In the genomic region with DNA sequence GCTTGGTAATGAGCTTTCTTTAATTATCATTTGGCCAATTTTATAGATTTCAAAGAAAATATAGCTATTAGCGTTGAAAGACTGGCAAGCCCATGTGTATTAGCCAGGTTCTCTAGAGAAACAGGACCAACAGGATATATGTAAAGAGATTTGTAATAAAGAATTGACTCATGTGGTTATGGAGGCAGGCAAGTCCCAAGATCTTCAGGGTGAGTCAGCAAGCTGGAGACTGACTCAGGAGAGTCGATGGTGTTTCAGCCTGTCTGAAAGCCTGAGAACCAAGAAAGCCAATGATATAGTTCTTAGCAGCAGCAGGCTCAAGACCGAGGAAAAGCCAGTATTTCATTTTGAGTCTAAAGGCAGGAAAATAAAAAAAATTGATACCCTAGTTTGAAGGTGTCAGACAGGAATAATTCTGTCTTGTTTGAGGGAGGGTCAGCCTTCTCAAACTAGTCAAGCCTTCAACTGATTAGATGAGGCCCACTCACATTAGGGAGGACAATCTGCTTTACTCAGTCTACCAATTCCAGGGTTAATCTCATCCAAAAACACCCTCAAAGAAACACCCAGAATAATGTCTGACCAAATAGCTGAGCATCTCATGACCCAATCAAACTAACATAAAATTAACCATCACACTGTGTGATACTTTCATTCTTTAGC, we compare ENCODE assay signal across 11 cellular contexts.
A peak's percentile ranks its signal among the peaks of the same experiment; 100 is the strongest.
DNase-seq lines count a peak whose midpoint lies in the region; ATAC-seq, FAIRE-seq and TF ChIP-seq lines count a peak whose summit lies in the region.
"Had no signal": no experiment of that assay in that cellular context is flagged by ENCODE, and none has a peak within 500 bp of the region (broad histone marks: within the 10 kb centered on the region; RNA-seq: fewer than 3 reads in every experiment).

No MANE protein-coding gene starts in this region.

- WGBS in GM12878 (ENCODE audit: insufficient coverage, insufficient replicate concordance, low lambda C conversion rate, missing lambda C conversion rate) = 13% methylated on average over 3 of the region's 3 CpGs

- TF ChIP-seq EP300 in GM12878 (IDR thresholded peaks at IDR 0.05; ENCODE audit: borderline replicate concordance in 1 of 2, control insufficient read depth in 1 of 2, low read depth in 2 of 2, low read length in 2 of 2) = no peak

- no peak overlapping the region for H3K9ac ChIP-seq in GM12878 (ENCODE audit: control insufficient read depth, insufficient read depth, low read length)

- peak overlapping the region; percentile 11 for H3K27ac Mint-ChIP-seq in activated CD4-positive, alpha-beta T cell treated with anti-CD3 and anti-CD28 coated beads for 36 hours
- H3K27ac Mint-ChIP-seq in naive thymus-derived CD4-positive, alpha-beta T cell = no peak overlapping the region
- H3K27ac Mint-ChIP-seq: B cell had no signal

- TF ChIP-seq POLR2A in GM12878 (IDR thresholded peaks at IDR 0.05; ENCODE audit: low read depth, low read length) = no peak

- ATAC-seq in activated CD4-positive, alpha-beta T cell treated with anti-CD3 and anti-CD28 coated beads for 36 hours = peak; percentile 96
- peak; percentile 61 for ATAC-seq in GM12878
- ATAC-seq in naive thymus-derived CD4-positive, alpha-beta T cell = no peak
- ATAC-seq in GM21367 (IDR thresholded peaks at IDR 0.05; ENCODE audit: unreplicated experiment) = no peak

- peaks cover 16% of the 10 kb centered on the region for H3K9me3 Mint-ChIP-seq in activated CD4-positive, alpha-beta T cell treated with anti-CD3 and anti-CD28 coated beads for 36 hours (ENCODE audit: low read depth)
- H3K9me3 Mint-ChIP-seq in naive thymus-derived CD4-positive, alpha-beta T cell = peaks cover 4 to 34% (median 14%) of the 10 kb centered on the region in 11 donors

- DNase-seq in activated CD4-positive, alpha-beta T cell treated with anti-CD3 and anti-CD28 coated beads for 36 hours = peak; percentile 59
- DNase-seq in activated CD4-positive, alpha-beta T cell treated with anti-CD3 and anti-CD28 coated beads for 1 hour = no peak
- DNase-seq in HS-5 (ENCODE audit: low read depth) = peak; percentile 80
- DNase-seq in GM12878 (ENCODE audit: low read depth, low spot score) = no peak
- DNase-seq in stimulated activated CD4-positive, alpha-beta T cell treated with anti-CD3 and anti-CD28 coated beads, Interleukin-2, amount 100 ng/mL, for 24 hours = peak; percentile 29 to 48
- no peak for DNase-seq in naive thymus-derived CD4-positive, alpha-beta T cell
- DNase-seq in KG1 (lab: John Stamatoyannopoulos, UW) = no peak
- DNase-seq: effector CD4-positive, alpha-beta T cell had no signal

- no peak overlapping the region for H3K4me3 ChIP-seq in GM12878
- no peak overlapping the region for H3K4me3 ChIP-seq in naive thymus-derived CD4-positive, alpha-beta T cell (ENCODE audit: low read length)

- no peak overlapping the region for H3K27ac ChIP-seq in GM12878 (ENCODE audit: control insufficient read depth, insufficient read depth)
- H3K27ac ChIP-seq in naive thymus-derived CD4-positive, alpha-beta T cell (ENCODE audit: low read depth, low read length) = no peak overlapping the region

- POLR2A ChIA-PET in activated CD4-positive, alpha-beta T cell treated with anti-CD3 and anti-CD28 coated beads for 36 hours (lab: Charles Lee) = interaction anchor here (0.7 kb wide), 1 partner anchor 16 kb away, joined by 3 read pairs; no protein-coding TSS in a partner anchor
- POLR2A ChIA-PET in GM12878 (lab: Charles Lee) = no interaction called here
- POLR2A ChIA-PET in naive thymus-derived CD4-positive, alpha-beta T cell (lab: Charles Lee) = no interaction called here

- H3K27me3 ChIP-seq in GM12878 (replicated peaks in 1 of 2; ENCODE audit: control insufficient read depth in 2 of 2, insufficient read depth in 2 of 2, low read length in 1 of 2) = no peaks in the 10 kb centered on the region
- no peaks in the 10 kb centered on the region for H3K27me3 ChIP-seq in naive thymus-derived CD4-positive, alpha-beta T cell (ENCODE audit: control insufficient read depth in 2 of 2, insufficient read depth in 2 of 2, low read length in 2 of 2)

- TF ChIP-seq CTCF in GM12878 (IDR thresholded peaks at IDR 0.05 in 2 of 3, conservative IDR thresholded peaks at IDR 0.05 in 1 of 3; ENCODE audit: control insufficient read depth in 2 of 3, extremely low read depth in 1 of 3, insufficient read depth in 1 of 3, low read depth in 3 of 3, low read length in 3 of 3) = no peak

- H3K4me1 Mint-ChIP-seq in activated CD4-positive, alpha-beta T cell treated with anti-CD3 and anti-CD28 coated beads for 36 hours = no peaks in the 10 kb centered on the region
- peaks cover 0 to 2% (median 0%) of the 10 kb centered on the region in 7 donors for H3K4me1 Mint-ChIP-seq in naive thymus-derived CD4-positive, alpha-beta T cell
- H3K4me1 Mint-ChIP-seq: B cell had no signal

- FAIRE-seq in GM12878 (lab: Jason Lieb, UNC) = no peak
- FAIRE-seq: TTC549 had no signal

- H3K9me3 ChIP-seq in GM12878 (replicated peaks; ENCODE audit: control insufficient read depth, insufficient read depth, low read length) = no peaks in the 10 kb centered on the region; the same call in 2 of the 3 replicates
- H3K9me3 ChIP-seq in naive thymus-derived CD4-positive, alpha-beta T cell (ENCODE audit: control insufficient read depth in 2 of 3, low read length in 3 of 3) = no peaks in the 10 kb centered on the region

- in situ Hi-C loops in GM12878 (cut with MboI) = no loop called here

- H3K79me2 ChIP-seq in GM12878 (ENCODE audit: control insufficient read depth, insufficient read depth, low read length) = no peaks in the 10 kb centered on the region

- CTCF ChIA-PET in activated CD4-positive, alpha-beta T cell treated with anti-CD3 and anti-CD28 coated beads for 36 hours (lab: Charles Lee) = interaction anchor here (0.7 to 1.2 kb wide), 2 partner anchors 9 to 17 kb away, joined by 3 read pairs; no protein-coding TSS in a partner anchor
- CTCF ChIA-PET in GM12878 (lab: Yijun Ruan, JAX) = interaction anchor here (1.1 to 1.3 kb wide), 2 partner anchors 8 to 304 kb away, joined by 3 read pairs; no protein-coding TSS in a partner anchor
- CTCF ChIA-PET in naive thymus-derived CD4-positive, alpha-beta T cell (lab: Charles Lee) = no interaction called here

- intact Hi-C loops in activated CD4-positive, alpha-beta T cell treated with anti-CD3 and anti-CD28 coated beads for 36 hours (cut with DNase I, micrococcal nuclease) = loop anchor here (1.0 to 5.0 kb wide), 3 partner anchors 30 to 155 kb away; no protein-coding TSS in a partner anchor
- intact Hi-C loops in GM12878 (cut with micrococcal nuclease; ENCODE audit: unreplicated experiment) = no loop called here
- intact Hi-C loops in naive thymus-derived CD4-positive, alpha-beta T cell (cut with micrococcal nuclease) = no loop called here

- SMC1A ChIA-PET in GM12878 (lab: Charles Lee; ENCODE audit: uncharacterized antibody, unreplicated experiment) = interaction anchor here (1.3 kb wide), 1 partner anchor 28 kb away, joined by 4 read pairs; no protein-coding TSS in a partner anchor

- no TSS peak for BruUV-seq in GM12878 (replicated peaks; lab: Mats Ljungman, UMichigan)

- RAD21 ChIA-PET in GM12878 (lab: Charles Lee; ENCODE audit: unreplicated experiment) = interaction anchor here (0.6 to 1.0 kb wide), 2 partner anchors 37 to 383 kb away, joined by 3 read pairs; no protein-coding TSS in a partner anchor

- no peaks in the 10 kb centered on the region for H4K20me1 ChIP-seq in GM12878 (ENCODE audit: control insufficient read depth, insufficient read depth)

- TF ChIP-seq RAD21 in GM12878 (IDR thresholded peaks at IDR 0.05; ENCODE audit: insufficient read depth, low read depth, low read length) = no peak

- H3K27me3 Mint-ChIP-seq in activated CD4-positive, alpha-beta T cell treated with anti-CD3 and anti-CD28 coated beads for 36 hours = no peaks in the 10 kb centered on the region
- H3K27me3 Mint-ChIP-seq in naive thymus-derived CD4-positive, alpha-beta T cell = peaks cover 0 to 3% (median 0%) of the 10 kb centered on the region in 5 donors
- H3K27me3 Mint-ChIP-seq: B cell had no signal

- no peaks in the 10 kb centered on the region for H3K4me1 ChIP-seq in GM12878 (ENCODE audit: control insufficient read depth, insufficient read depth, low read length)
- no peaks in the 10 kb centered on the region for H3K4me1 ChIP-seq in naive thymus-derived CD4-positive, alpha-beta T cell (ENCODE audit: control insufficient read depth in 2 of 2, insufficient read depth in 2 of 2, low read length in 2 of 2)

- H2AFZ ChIP-seq in GM12878 (ENCODE audit: control insufficient read depth, low read depth, low read length) = no peak overlapping the region

- H3K4me3 Mint-ChIP-seq in activated CD4-positive, alpha-beta T cell treated with anti-CD3 and anti-CD28 coated beads for 36 hours = no peak overlapping the region
- no peak overlapping the region for H3K4me3 Mint-ChIP-seq in naive thymus-derived CD4-positive, alpha-beta T cell
- H3K4me3 Mint-ChIP-seq: B cell had no signal

- peaks cover 4% of the 10 kb centered on the region for H3K36me3 Mint-ChIP-seq in activated CD4-positive, alpha-beta T cell treated with anti-CD3 and anti-CD28 coated beads for 36 hours (ENCODE audit: low read depth)
- H3K36me3 Mint-ChIP-seq in naive thymus-derived CD4-positive, alpha-beta T cell = peaks cover 0 to 16% (median 8%) of the 10 kb centered on the region in 5 donors

- H3K4me2 ChIP-seq in GM12878 (ENCODE audit: control insufficient read depth, insufficient read depth) = no peak overlapping the region

- H3K36me3 ChIP-seq in GM12878 (ENCODE audit: control insufficient read depth in 2 of 2, insufficient read depth in 2 of 2, low read length in 1 of 2) = no peaks in the 10 kb centered on the region
- H3K36me3 ChIP-seq in naive thymus-derived CD4-positive, alpha-beta T cell (ENCODE audit: control insufficient read depth in 2 of 3, insufficient read depth in 3 of 3, low read length in 3 of 3) = no peaks in the 10 kb centered on the region

TF ChIP-seq in GM12878, 131 proteins besides CTCF, POLR2A, EP300 and RAD21:
- TF ChIP-seq JUND (IDR thresholded peaks at IDR 0.05; ENCODE audit: low read depth, low read length) (no peak), SMARCA5 (IDR thresholded peaks at IDR 0.05) (no peak), NR2C2 (IDR thresholded peaks at IDR 0.05; ENCODE audit: borderline replicate concordance, control insufficient read depth, insufficient read length, low read depth) (no peak), KLF5 (IDR thresholded peaks at IDR 0.05; ENCODE audit: partially characterized antibody) (no peak), ESRRA (IDR thresholded peaks at IDR 0.05; ENCODE audit: low read length) (no peak), EGR1 (IDR thresholded peaks at IDR 0.05; ENCODE audit: borderline replicate concordance in 1 of 2, low read depth in 2 of 2, low read length in 2 of 2) (no peak), EZH2 (IDR thresholded peaks at IDR 0.05; ENCODE audit: borderline replicate concordance, control insufficient read depth, low read depth, low read length) (no peak), MTA3 (IDR thresholded peaks at IDR 0.05; ENCODE audit: borderline replicate concordance, low read length) (no peak), NR2F1 (conservative IDR thresholded peaks at IDR 0.05) (no peak)

Comparison
In these comparisons a context has a peak if more than half of its experiments do, and no peak if none do; other contexts are left out.
1. DNase-seq: peak in activated CD4-positive, alpha-beta T cell treated with anti-CD3 and anti-CD28 coated beads for 36 hours (single experiment), HS-5 (single experiment) and stimulated activated CD4-positive, alpha-beta T cell treated with anti-CD3 and anti-CD28 coated beads, Interleukin-2, amount 100 ng/mL, for 24 hours (2 of 2); none in activated CD4-positive, alpha-beta T cell treated with anti-CD3 and anti-CD28 coated beads for 1 hour (single experiment), GM12878 (single experiment), naive thymus-derived CD4-positive, alpha-beta T cell (0 of 9) and KG1 (single experiment).
2. ATAC-seq: peak in activated CD4-positive, alpha-beta T cell treated with anti-CD3 and anti-CD28 coated beads for 36 hours (single experiment) and GM12878 (single experiment); none in naive thymus-derived CD4-positive, alpha-beta T cell (single experiment) and GM21367 (single experiment).
3. intact Hi-C loops: an anchor here in activated CD4-positive, alpha-beta T cell treated with anti-CD3 and anti-CD28 coated beads for 36 hours (1.0 to 5.0 kb wide); none called in GM12878 and naive thymus-derived CD4-positive, alpha-beta T cell.